Comparison of ENCODE assay signal across 1 cellular context in genomic region chr6:133973109-133973971, GRCh38.
TF ChIP-seq lines count a peak whose summit lies in the region.

No MANE protein-coding gene starts in this region.

TF ChIP-seq in K562, 482 proteins besides CTCF, POLR2A, EP300 and RAD21 (continued from another document and continues in another):
- TF ChIP-seq, protein P1, sequence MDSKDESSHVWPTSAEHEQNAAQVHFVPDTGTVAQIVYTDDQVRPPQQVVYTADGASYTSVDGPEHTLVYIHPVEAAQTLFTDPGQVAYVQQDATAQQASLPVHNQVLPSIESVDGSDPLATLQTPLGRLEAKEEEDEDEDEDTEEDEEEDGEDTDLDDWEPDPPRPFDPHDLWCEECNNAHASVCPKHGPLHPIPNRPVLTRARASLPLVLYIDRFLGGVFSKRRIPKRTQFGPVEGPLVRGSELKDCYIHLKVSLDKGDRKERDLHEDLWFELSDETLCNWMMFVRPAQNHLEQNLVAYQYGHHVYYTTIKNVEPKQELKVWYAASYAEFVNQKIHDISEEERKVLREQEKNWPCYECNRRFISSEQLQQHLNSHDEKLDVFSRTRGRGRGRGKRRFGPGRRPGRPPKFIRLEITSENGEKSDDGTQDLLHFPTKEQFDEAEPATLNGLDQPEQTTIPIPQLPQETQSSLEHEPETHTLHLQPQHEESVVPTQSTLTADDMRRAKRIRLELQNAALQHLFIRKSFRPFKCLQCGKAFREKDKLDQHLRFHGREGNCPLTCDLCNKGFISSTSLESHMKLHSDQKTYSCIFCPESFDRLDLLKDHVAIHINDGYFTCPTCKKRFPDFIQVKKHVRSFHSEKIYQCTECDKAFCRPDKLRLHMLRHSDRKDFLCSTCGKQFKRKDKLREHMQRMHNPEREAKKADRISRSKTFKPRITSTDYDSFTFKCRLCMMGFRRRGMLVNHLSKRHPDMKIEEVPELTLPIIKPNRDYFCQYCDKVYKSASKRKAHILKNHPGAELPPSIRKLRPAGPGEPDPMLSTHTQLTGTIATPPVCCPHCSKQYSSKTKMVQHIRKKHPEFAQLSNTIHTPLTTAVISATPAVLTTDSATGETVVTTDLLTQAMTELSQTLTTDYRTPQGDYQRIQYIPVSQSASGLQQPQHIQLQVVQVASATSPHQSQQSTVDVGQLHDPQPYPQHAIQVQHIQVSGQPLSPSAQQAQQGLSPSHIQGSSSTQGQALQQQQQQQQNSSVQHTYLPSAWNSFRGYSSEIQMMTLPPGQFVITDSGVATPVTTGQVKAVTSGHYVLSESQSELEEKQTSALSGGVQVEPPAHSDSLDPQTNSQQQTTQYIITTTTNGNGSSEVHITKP (IDR thresholded peaks at IDR 0.05; ENCODE audit: partially characterized antibody), result no peak
- no peak for TF ChIP-seq ZNF184 (CRISPR knock-in tag; IDR thresholded peaks at IDR 0.05)
- TF ChIP-seq, protein P2, sequence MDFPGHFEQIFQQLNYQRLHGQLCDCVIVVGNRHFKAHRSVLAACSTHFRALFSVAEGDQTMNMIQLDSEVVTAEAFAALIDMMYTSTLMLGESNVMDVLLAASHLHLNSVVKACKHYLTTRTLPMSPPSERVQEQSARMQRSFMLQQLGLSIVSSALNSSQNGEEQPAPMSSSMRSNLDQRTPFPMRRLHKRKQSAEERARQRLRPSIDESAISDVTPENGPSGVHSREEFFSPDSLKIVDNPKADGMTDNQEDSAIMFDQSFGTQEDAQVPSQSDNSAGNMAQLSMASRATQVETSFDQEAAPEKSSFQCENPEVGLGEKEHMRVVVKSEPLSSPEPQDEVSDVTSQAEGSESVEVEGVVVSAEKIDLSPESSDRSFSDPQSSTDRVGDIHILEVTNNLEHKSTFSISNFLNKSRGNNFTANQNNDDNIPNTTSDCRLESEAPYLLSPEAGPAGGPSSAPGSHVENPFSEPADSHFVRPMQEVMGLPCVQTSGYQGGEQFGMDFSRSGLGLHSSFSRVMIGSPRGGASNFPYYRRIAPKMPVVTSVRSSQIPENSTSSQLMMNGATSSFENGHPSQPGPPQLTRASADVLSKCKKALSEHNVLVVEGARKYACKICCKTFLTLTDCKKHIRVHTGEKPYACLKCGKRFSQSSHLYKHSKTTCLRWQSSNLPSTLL (IDR thresholded peaks at IDR 0.05), result no peak
- TF ChIP-seq, protein P3, sequence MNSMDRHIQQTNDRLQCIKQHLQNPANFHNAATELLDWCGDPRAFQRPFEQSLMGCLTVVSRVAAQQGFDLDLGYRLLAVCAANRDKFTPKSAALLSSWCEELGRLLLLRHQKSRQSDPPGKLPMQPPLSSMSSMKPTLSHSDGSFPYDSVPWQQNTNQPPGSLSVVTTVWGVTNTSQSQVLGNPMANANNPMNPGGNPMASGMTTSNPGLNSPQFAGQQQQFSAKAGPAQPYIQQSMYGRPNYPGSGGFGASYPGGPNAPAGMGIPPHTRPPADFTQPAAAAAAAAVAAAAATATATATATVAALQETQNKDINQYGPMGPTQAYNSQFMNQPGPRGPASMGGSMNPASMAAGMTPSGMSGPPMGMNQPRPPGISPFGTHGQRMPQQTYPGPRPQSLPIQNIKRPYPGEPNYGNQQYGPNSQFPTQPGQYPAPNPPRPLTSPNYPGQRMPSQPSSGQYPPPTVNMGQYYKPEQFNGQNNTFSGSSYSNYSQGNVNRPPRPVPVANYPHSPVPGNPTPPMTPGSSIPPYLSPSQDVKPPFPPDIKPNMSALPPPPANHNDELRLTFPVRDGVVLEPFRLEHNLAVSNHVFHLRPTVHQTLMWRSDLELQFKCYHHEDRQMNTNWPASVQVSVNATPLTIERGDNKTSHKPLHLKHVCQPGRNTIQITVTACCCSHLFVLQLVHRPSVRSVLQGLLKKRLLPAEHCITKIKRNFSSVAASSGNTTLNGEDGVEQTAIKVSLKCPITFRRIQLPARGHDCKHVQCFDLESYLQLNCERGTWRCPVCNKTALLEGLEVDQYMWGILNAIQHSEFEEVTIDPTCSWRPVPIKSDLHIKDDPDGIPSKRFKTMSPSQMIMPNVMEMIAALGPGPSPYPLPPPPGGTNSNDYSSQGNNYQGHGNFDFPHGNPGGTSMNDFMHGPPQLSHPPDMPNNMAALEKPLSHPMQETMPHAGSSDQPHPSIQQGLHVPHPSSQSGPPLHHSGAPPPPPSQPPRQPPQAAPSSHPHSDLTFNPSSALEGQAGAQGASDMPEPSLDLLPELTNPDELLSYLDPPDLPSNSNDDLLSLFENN (IDR thresholded peaks at IDR 0.05; ENCODE audit: low read depth in 2 of 2, low read length in 2 of 2), result no peak
- no peak for TF ChIP-seq THAP7 (CRISPR knock-in tag; IDR thresholded peaks at IDR 0.05)
- TF ChIP-seq CBFA2T3 (IDR thresholded peaks at IDR 0.05), result peak; percentile 78
- peak; percentile 56; the same call in 1 of the 2 replicates for TF ChIP-seq ESRRA (IDR thresholded peaks at IDR 0.05; ENCODE audit: borderline replicate concordance, low read depth)
- TF ChIP-seq KDM4B (IDR thresholded peaks at IDR 0.05; ENCODE audit: borderline replicate concordance in 2 of 2, low read depth in 1 of 2), result no peak
- TF ChIP-seq SMAD2 (IDR thresholded peaks at IDR 0.05; ENCODE audit: low read depth, low read length), result no peak
- TF ChIP-seq, protein P4, sequence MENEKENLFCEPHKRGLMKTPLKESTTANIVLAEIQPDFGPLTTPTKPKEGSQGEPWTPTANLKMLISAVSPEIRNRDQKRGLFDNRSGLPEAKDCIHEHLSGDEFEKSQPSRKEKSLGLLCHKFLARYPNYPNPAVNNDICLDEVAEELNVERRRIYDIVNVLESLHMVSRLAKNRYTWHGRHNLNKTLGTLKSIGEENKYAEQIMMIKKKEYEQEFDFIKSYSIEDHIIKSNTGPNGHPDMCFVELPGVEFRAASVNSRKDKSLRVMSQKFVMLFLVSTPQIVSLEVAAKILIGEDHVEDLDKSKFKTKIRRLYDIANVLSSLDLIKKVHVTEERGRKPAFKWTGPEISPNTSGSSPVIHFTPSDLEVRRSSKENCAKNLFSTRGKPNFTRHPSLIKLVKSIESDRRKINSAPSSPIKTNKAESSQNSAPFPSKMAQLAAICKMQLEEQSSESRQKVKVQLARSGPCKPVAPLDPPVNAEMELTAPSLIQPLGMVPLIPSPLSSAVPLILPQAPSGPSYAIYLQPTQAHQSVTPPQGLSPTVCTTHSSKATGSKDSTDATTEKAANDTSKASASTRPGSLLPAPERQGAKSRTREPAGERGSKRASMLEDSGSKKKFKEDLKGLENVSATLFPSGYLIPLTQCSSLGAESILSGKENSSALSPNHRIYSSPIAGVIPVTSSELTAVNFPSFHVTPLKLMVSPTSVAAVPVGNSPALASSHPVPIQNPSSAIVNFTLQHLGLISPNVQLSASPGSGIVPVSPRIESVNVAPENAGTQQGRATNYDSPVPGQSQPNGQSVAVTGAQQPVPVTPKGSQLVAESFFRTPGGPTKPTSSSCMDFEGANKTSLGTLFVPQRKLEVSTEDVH (IDR thresholded peaks at IDR 0.05; ENCODE audit: low read depth, partially characterized antibody), result no peak
- TF ChIP-seq, protein P5, sequence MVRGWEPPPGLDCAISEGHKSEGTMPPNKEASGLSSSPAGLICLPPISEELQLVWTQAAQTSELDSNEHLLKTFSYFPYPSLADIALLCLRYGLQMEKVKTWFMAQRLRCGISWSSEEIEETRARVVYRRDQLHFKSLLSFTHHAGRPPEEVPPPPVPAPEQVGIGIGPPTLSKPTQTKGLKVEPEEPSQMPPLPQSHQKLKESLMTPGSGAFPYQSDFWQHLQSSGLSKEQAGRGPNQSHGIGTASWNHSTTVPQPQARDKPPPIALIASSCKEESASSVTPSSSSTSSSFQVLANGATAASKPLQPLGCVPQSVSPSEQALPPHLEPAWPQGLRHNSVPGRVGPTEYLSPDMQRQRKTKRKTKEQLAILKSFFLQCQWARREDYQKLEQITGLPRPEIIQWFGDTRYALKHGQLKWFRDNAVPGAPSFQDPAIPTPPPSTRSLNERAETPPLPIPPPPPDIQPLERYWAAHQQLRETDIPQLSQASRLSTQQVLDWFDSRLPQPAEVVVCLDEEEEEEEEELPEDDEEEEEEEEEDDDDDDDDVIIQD (CRISPR knock-in tag; IDR thresholded peaks at IDR 0.05), result no peak
- TF ChIP-seq, protein P6, sequence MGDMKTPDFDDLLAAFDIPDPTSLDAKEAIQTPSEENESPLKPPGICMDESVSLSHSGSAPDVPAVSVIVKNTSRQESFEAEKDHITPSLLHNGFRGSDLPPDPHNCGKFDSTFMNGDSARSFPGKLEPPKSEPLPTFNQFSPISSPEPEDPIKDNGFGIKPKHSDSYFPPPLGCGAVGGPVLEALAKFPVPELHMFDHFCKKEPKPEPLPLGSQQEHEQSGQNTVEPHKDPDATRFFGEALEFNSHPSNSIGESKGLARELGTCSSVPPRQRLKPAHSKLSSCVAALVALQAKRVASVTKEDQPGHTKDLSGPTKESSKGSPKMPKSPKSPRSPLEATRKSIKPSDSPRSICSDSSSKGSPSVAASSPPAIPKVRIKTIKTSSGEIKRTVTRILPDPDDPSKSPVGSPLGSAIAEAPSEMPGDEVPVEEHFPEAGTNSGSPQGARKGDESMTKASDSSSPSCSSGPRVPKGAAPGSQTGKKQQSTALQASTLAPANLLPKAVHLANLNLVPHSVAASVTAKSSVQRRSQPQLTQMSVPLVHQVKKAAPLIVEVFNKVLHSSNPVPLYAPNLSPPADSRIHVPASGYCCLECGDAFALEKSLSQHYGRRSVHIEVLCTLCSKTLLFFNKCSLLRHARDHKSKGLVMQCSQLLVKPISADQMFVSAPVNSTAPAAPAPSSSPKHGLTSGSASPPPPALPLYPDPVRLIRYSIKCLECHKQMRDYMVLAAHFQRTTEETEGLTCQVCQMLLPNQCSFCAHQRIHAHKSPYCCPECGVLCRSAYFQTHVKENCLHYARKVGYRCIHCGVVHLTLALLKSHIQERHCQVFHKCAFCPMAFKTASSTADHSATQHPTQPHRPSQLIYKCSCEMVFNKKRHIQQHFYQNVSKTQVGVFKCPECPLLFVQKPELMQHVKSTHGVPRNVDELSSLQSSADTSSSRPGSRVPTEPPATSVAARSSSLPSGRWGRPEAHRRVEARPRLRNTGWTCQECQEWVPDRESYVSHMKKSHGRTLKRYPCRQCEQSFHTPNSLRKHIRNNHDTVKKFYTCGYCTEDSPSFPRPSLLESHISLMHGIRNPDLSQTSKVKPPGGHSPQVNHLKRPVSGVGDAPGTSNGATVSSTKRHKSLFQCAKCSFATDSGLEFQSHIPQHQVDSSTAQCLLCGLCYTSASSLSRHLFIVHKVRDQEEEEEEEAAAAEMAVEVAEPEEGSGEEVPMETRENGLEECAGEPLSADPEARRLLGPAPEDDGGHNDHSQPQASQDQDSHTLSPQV (IDR thresholded peaks at IDR 0.05), result 0 out of 2 replicates have a peak, but pooled peaks have one; percentile 21
- 0 out of 4 replicates have a peak, but pooled peaks of 1 of the 2 experiments have one; percentile 17 for TF ChIP-seq ARNT (IDR thresholded peaks at IDR 0.05)
- 0 out of 2 replicates have a peak, but pooled peaks have one; percentile 6 for TF ChIP-seq JUN (IDR thresholded peaks at IDR 0.05; ENCODE audit: borderline replicate concordance, low read depth, low read length)
- TF ChIP-seq JUN (CRISPR knock-in tag; IDR thresholded peaks at IDR 0.05; ENCODE audit: borderline replicate concordance), result no peak
- TF ChIP-seq TFAP4 (CRISPR knock-in tag; IDR thresholded peaks at IDR 0.05; ENCODE audit: borderline replicate concordance), result no peak
- TF ChIP-seq, protein P7, sequence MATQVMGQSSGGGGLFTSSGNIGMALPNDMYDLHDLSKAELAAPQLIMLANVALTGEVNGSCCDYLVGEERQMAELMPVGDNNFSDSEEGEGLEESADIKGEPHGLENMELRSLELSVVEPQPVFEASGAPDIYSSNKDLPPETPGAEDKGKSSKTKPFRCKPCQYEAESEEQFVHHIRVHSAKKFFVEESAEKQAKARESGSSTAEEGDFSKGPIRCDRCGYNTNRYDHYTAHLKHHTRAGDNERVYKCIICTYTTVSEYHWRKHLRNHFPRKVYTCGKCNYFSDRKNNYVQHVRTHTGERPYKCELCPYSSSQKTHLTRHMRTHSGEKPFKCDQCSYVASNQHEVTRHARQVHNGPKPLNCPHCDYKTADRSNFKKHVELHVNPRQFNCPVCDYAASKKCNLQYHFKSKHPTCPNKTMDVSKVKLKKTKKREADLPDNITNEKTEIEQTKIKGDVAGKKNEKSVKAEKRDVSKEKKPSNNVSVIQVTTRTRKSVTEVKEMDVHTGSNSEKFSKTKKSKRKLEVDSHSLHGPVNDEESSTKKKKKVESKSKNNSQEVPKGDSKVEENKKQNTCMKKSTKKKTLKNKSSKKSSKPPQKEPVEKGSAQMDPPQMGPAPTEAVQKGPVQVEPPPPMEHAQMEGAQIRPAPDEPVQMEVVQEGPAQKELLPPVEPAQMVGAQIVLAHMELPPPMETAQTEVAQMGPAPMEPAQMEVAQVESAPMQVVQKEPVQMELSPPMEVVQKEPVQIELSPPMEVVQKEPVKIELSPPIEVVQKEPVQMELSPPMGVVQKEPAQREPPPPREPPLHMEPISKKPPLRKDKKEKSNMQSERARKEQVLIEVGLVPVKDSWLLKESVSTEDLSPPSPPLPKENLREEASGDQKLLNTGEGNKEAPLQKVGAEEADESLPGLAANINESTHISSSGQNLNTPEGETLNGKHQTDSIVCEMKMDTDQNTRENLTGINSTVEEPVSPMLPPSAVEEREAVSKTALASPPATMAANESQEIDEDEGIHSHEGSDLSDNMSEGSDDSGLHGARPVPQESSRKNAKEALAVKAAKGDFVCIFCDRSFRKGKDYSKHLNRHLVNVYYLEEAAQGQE (CRISPR knock-in tag; IDR thresholded peaks at IDR 0.05; ENCODE audit: low read depth), result no peak
- TF ChIP-seq NBN (IDR thresholded peaks at IDR 0.05; ENCODE audit: low read depth), result 0 out of 2 replicates have a peak, but pooled peaks have one; percentile 31
- TF ChIP-seq MLLT1 (IDR thresholded peaks at IDR 0.05), result peak; percentile 11 to 56; a peak in 1 of 4 replicates
- peak; percentile 23 for TF ChIP-seq DACH1 (IDR thresholded peaks at IDR 0.05; ENCODE audit: partially characterized antibody)
- no peak for TF ChIP-seq ZNF232 (CRISPR knock-in tag; IDR thresholded peaks at IDR 0.05)
- no peak for TF ChIP-seq ZNF197 (CRISPR knock-in tag; IDR thresholded peaks at IDR 0.05; ENCODE audit: low read depth)
- TF ChIP-seq FOXM1 (IDR thresholded peaks at IDR 0.05; ENCODE audit: low read depth), result 0 out of 2 replicates have a peak, but pooled peaks have one; percentile 26
- no peak for TF ChIP-seq FOXM1 (CRISPR knock-in tag; IDR thresholded peaks at IDR 0.05; ENCODE audit: low read depth)
- TF ChIP-seq MTA1 (IDR thresholded peaks at IDR 0.05; ENCODE audit: borderline replicate concordance), result no peak
- peak; percentile 38 for TF ChIP-seq BRD9 (IDR thresholded peaks at IDR 0.05; ENCODE audit: low read depth, partially characterized antibody)
